Comparison of ENCODE assay signal across 8 cellular contexts in the genomic region with DNA sequence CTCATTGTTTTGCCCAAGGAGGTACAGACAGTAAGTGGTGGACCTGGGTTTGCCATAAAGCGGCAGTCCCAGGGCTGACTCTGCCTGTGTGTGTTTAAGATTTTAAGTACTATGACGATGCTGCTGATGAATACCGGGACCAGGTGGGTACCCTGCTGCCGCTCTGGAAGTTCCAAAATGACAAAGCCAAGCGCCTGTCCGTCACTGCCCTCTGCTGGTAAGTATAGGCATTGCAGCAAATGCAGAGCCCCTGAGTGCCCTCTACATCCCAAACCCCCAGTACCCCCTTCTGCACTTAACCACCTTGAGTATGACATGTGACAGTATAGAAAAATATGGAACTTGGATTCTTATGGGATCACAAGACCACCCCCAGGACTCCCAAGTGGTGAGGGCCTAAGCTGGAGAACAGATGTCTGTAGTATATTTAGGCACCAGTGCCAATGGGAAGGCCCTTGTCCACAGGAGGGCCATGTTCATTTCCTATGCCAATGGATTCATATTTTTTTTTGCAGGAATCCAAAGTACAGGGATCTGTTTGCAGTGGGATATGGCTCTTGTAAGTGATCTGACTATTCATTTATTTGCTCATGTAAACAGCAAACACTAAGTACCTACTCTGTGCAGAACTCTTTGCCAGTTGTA. TPM values are rescaled to one million over a fixed set of nuclear protein-coding genes. Genes with fewer than 3 reads are reported as not detected.
DNase-seq lines count a peak whose midpoint lies in the region; ATAC-seq and TF ChIP-seq lines count a peak whose summit lies in the region.

No MANE protein-coding gene starts in this region.

- no peaks in the 10 kb centered on the region for H3K27me3 ChIP-seq in BE2C
- no peaks in the 10 kb centered on the region for H3K27me3 ChIP-seq in GM23338 (ENCODE audit: insufficient read depth)

- no peak overlapping the region for H3K27ac ChIP-seq in GM23338 (ENCODE audit: low read depth)

- H3K27ac Mint-ChIP-seq in GM23338 (no peak overlapping the region), endothelial cell (ENCODE audit: unreplicated experiment) (no peak overlapping the region)
- H3K27ac Mint-ChIP-seq in natural killer cell treated with Interleukin-12 subunit alpha and Interleukin-12 subunit beta and Interleukin-15 and Interleukin-18, amount 100 ng/mL, for 72 hours: no peak overlapping the region

- H3K4me1 ChIP-seq in BE2C (no peaks in the 10 kb centered on the region; the same call in 1 of the 2 replicates), GM23338 (ENCODE audit: insufficient read depth) (0 out of 2 replicates have a peak, but pooled peaks cover 6% of the 10 kb centered on the region)

- no peaks in the 10 kb centered on the region for H3F3A ChIP-seq in GM23338 (replicated peaks; ENCODE audit: low read depth)

- H3K36me3 Mint-ChIP-seq in GM23338 (ENCODE audit: low read depth): no peaks in the 10 kb centered on the region
- no peaks in the 10 kb centered on the region for H3K36me3 Mint-ChIP-seq in endothelial cell (ENCODE audit: low read depth, unreplicated experiment)
- H3K36me3 Mint-ChIP-seq in natural killer cell treated with Interleukin-12 subunit alpha and Interleukin-12 subunit beta and Interleukin-15 and Interleukin-18, amount 100 ng/mL, for 72 hours: no peaks in the 10 kb centered on the region

- H3K9me3 ChIP-seq in BE2C: no peaks in the 10 kb centered on the region

- H3K27me3 Mint-ChIP-seq in GM23338 (ENCODE audit: insufficient read depth, low read depth, poor library complexity): peaks cover 6% of the 10 kb centered on the region
- peaks cover 5% of the 10 kb centered on the region for H3K27me3 Mint-ChIP-seq in endothelial cell (ENCODE audit: unreplicated experiment)
- H3K27me3 Mint-ChIP-seq in natural killer cell treated with Interleukin-12 subunit alpha and Interleukin-12 subunit beta and Interleukin-15 and Interleukin-18, amount 100 ng/mL, for 72 hours: peaks cover 15 to 29% of the 10 kb centered on the region in 2 donors

- no peaks in the 10 kb centered on the region for H3K79me2 ChIP-seq in GM23338 (replicated peaks; ENCODE audit: insufficient read depth)

- H3K36me3 ChIP-seq in BE2C: no peaks in the 10 kb centered on the region
- no peaks in the 10 kb centered on the region for H3K36me3 ChIP-seq in GM23338 (ENCODE audit: insufficient read depth)

- no peaks in the 10 kb centered on the region for H3K9me2 ChIP-seq in GM23338 (ENCODE audit: insufficient read depth)

- DNase-seq in BE2C: peak; percentile 69
- peak; percentile 80 for DNase-seq in GM23338 (ENCODE audit: low spot score)
- DNase-seq in NCI-H526 treated with DMSO at 0.1 percent for 48 hours (lab: John Stamatoyannopoulos, UW): peak; percentile 46
- DNase-seq in activated CD8-positive, alpha-beta memory T cell treated with anti-CD3 and anti-CD28 coated beads for 4 hours (ENCODE audit: low read depth in 2 of 2): peak; percentile 51 to 55
- peak; percentile 77 for DNase-seq in endothelial cell (ENCODE audit: low spot score)
- DNase-seq in natural killer cell treated with Interleukin-12 subunit alpha and Interleukin-12 subunit beta and Interleukin-15 and Interleukin-18, amount 100 ng/mL, for 72 hours (ENCODE audit: low spot score): peak; percentile 81
- peak; percentile 39 to 79 (median 62) for DNase-seq in stimulated activated naive CD4-positive, alpha-beta T cell (lab: John Stamatoyannopoulos, UW)

- H4K20me1 ChIP-seq in GM23338 (replicated peaks; ENCODE audit: insufficient read depth): no peaks in the 10 kb centered on the region

- H3K9me3 Mint-ChIP-seq in GM23338 (no peaks in the 10 kb centered on the region), endothelial cell (ENCODE audit: unreplicated experiment) (no peaks in the 10 kb centered on the region)
- H3K9me3 Mint-ChIP-seq in natural killer cell treated with Interleukin-12 subunit alpha and Interleukin-12 subunit beta and Interleukin-15 and Interleukin-18, amount 100 ng/mL, for 72 hours: no peaks in the 10 kb centered on the region

- TF ChIP-seq CTCF in BE2C (IDR thresholded peaks at IDR 0.05; ENCODE audit: low read depth, low read length): peak; percentile 99
- TF ChIP-seq CTCF in GM23338 (conservative IDR thresholded peaks at IDR 0.05; ENCODE audit: low read depth in 2 of 2): peak; percentile 93
- TF ChIP-seq CTCF in endothelial cell (IDR thresholded peaks at IDR 0.05; ENCODE audit: unreplicated experiment): peak; percentile 96

- H3K4me3 ChIP-seq in BE2C (ENCODE audit: low read depth, low read length) (no peak overlapping the region), GM23338 (no peak overlapping the region)

- no peak overlapping the region for H3K4me3 Mint-ChIP-seq in GM23338
- H3K4me3 Mint-ChIP-seq in endothelial cell (ENCODE audit: unreplicated experiment): no peak overlapping the region
- no peak overlapping the region for H3K4me3 Mint-ChIP-seq in natural killer cell treated with Interleukin-12 subunit alpha and Interleukin-12 subunit beta and Interleukin-15 and Interleukin-18, amount 100 ng/mL, for 72 hours

- no peak overlapping the region for H2AFZ ChIP-seq in GM23338

- H3K4me2 ChIP-seq in GM23338: no peak overlapping the region

- ATAC-seq in GM23338 (peak; percentile 80), HG03439 (IDR thresholded peaks at IDR 0.05; ENCODE audit: unreplicated experiment) (no peak)
- ATAC-seq in natural killer cell treated with Interleukin-12 subunit alpha and Interleukin-12 subunit beta and Interleukin-15 and Interleukin-18, amount 100 ng/mL, for 72 hours: peak; percentile 64 to 69

- H3K4me1 Mint-ChIP-seq in GM23338 (peaks cover 2% of the 10 kb centered on the region; the same call in 1 of the 3 replicates), endothelial cell (ENCODE audit: unreplicated experiment) (peaks cover 11% of the 10 kb centered on the region)
- no peaks in the 10 kb centered on the region for H3K4me1 Mint-ChIP-seq in natural killer cell treated with Interleukin-12 subunit alpha and Interleukin-12 subunit beta and Interleukin-15 and Interleukin-18, amount 100 ng/mL, for 72 hours (ENCODE audit: low read depth in 2 of 2)

TF ChIP-seq in GM23338, 12 proteins besides CTCF, POLR2A, EP300 and RAD21:
- no peak for TF ChIP-seq EZH2phosphoT487 (IDR thresholded peaks at IDR 0.05; ENCODE audit: unreplicated experiment)
- no peak for TF ChIP-seq STAT1 (IDR thresholded peaks at IDR 0.05; ENCODE audit: unreplicated experiment)
- TF ChIP-seq, protein P1, sequence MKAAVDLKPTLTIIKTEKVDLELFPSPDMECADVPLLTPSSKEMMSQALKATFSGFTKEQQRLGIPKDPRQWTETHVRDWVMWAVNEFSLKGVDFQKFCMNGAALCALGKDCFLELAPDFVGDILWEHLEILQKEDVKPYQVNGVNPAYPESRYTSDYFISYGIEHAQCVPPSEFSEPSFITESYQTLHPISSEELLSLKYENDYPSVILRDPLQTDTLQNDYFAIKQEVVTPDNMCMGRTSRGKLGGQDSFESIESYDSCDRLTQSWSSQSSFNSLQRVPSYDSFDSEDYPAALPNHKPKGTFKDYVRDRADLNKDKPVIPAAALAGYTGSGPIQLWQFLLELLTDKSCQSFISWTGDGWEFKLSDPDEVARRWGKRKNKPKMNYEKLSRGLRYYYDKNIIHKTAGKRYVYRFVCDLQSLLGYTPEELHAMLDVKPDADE (IDR thresholded peaks at IDR 0.05): no peak
- TF ChIP-seq, protein P2, sequence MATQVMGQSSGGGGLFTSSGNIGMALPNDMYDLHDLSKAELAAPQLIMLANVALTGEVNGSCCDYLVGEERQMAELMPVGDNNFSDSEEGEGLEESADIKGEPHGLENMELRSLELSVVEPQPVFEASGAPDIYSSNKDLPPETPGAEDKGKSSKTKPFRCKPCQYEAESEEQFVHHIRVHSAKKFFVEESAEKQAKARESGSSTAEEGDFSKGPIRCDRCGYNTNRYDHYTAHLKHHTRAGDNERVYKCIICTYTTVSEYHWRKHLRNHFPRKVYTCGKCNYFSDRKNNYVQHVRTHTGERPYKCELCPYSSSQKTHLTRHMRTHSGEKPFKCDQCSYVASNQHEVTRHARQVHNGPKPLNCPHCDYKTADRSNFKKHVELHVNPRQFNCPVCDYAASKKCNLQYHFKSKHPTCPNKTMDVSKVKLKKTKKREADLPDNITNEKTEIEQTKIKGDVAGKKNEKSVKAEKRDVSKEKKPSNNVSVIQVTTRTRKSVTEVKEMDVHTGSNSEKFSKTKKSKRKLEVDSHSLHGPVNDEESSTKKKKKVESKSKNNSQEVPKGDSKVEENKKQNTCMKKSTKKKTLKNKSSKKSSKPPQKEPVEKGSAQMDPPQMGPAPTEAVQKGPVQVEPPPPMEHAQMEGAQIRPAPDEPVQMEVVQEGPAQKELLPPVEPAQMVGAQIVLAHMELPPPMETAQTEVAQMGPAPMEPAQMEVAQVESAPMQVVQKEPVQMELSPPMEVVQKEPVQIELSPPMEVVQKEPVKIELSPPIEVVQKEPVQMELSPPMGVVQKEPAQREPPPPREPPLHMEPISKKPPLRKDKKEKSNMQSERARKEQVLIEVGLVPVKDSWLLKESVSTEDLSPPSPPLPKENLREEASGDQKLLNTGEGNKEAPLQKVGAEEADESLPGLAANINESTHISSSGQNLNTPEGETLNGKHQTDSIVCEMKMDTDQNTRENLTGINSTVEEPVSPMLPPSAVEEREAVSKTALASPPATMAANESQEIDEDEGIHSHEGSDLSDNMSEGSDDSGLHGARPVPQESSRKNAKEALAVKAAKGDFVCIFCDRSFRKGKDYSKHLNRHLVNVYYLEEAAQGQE (IDR thresholded peaks at IDR 0.05; ENCODE audit: unreplicated experiment): peak; percentile 14
- no peak for TF ChIP-seq POLR2AphosphoS5 (IDR thresholded peaks at IDR 0.05; ENCODE audit: low read depth)
- TF ChIP-seq JUNB (IDR thresholded peaks at IDR 0.05; ENCODE audit: unreplicated experiment): no peak

RNA-seq across cellular contexts. Expression of a gene that starts 22.0 kb away (rescaled TPM):
- polyA plus RNA-seq in BE2C (2012; ENCODE audit: insufficient read depth, insufficient read length, low read depth): 2.5 TPM
- 9.2 and 13.8 TPM in 2 replicates for total RNA-seq in GM23338 (2014; rRNA removed; shearing (Covaris generic))
- 17.5 and 19.7 TPM in 2 replicates for polyA plus RNA-seq in GM23338 (2016; fragmentation: Nextera tagmentation; extraction: Ambion mirVana)
- 4.1 TPM for total RNA-seq in endothelial cell (ENCODE audit: unreplicated experiment)
- not detected for total RNA-seq in natural killer cell treated with Interleukin-12 subunit alpha and Interleukin-12 subunit beta and Interleukin-15 and Interleukin-18, amount 100 ng/mL, for 72 hours

RNA-seq across cellular contexts. Expression of a gene that starts 42.1 kb away (rescaled TPM):
- polyA plus RNA-seq in BE2C (2012; ENCODE audit: insufficient read depth, insufficient read length, low read depth): not detected
- 0.19 and 1.0 TPM in 2 replicates for total RNA-seq in GM23338 (2014; rRNA removed; shearing (Covaris generic))
- 0.82 and 1.1 TPM in 2 replicates for polyA plus RNA-seq in GM23338 (2016; fragmentation: Nextera tagmentation; extraction: Ambion mirVana)
- 0.74 TPM for total RNA-seq in endothelial cell (ENCODE audit: unreplicated experiment)
- not detected for total RNA-seq in natural killer cell treated with Interleukin-12 subunit alpha and Interleukin-12 subunit beta and Interleukin-15 and Interleukin-18, amount 100 ng/mL, for 72 hours

RNA-seq across cellular contexts. Expression of a gene that starts 42.4 kb away (rescaled TPM):
- polyA plus RNA-seq in BE2C (2012; ENCODE audit: insufficient read depth, insufficient read length, low read depth): 14.5 TPM
- total RNA-seq in GM23338 (2014; rRNA removed; shearing (Covaris generic)): 6.1 and 7.2 TPM in 2 replicates
- 3.3 and 3.8 TPM in 2 replicates for polyA plus RNA-seq in GM23338 (2016; fragmentation: Nextera tagmentation; extraction: Ambion mirVana)
- 55.3 TPM for total RNA-seq in endothelial cell (ENCODE audit: unreplicated experiment)
- total RNA-seq in natural killer cell treated with Interleukin-12 subunit alpha and Interleukin-12 subunit beta and Interleukin-15 and Interleukin-18, amount 100 ng/mL, for 72 hours: 10 to 100 TPM; 21.4 to 23.5 TPM
